Comparison of ENCODE assay signal across 19 cellular contexts in genomic region chr9:74503219-74503618, GRCh38. TPM values are rescaled to one million over a fixed set of nuclear protein-coding genes. Genes with fewer than 3 reads are reported as not detected.
"Had no signal": no experiment of that assay in that cellular context is flagged by ENCODE, and none has a peak within 500 bp of the region (broad histone marks: within the 10 kb centered on the region; RNA-seq: fewer than 3 reads in every experiment).

No MANE protein-coding gene starts in this region.

- H3K4me3 ChIP-seq: heart left ventricle, mucosa of descending colon, right atrium auricular region, sigmoid colon, skin epidermis, stomach had no signal

- H3K27ac Mint-ChIP-seq: naive thymus-derived CD8-positive, alpha-beta T cell; type B pancreatic cell had no signal

- H3K9me3 ChIP-seq: heart left ventricle, mucosa of descending colon, neutrophil, right atrium auricular region, sigmoid colon, stomach had no signal

- ATAC-seq: esophagus mucosa; heart left ventricle; left lobe of liver; mucosa of descending colon; naive thymus-derived CD8-positive, alpha-beta T cell had no signal

- H3K4me3 Mint-ChIP-seq: naive thymus-derived CD8-positive, alpha-beta T cell; type B pancreatic cell had no signal

- DNase-seq: effector memory CD4-positive, alpha-beta T cell; heart left ventricle; hippocampal formation; islet precursor cell; mucosa of descending colon; naive thymus-derived CD8-positive, alpha-beta T cell; posterior cingulate gyrus; sigmoid colon; stimulated activated CD4-positive, alpha-beta T cell treated with anti-CD3 and anti-CD28 coated beads, Interleukin-12 subunit alpha, Interleukin-12 subunit beta, amount 100 ng/mL, for 4 hours; stimulated activated naive CD4-positive, alpha-beta T cell; stomach had no signal

- H3K9me3 Mint-ChIP-seq: naive thymus-derived CD8-positive, alpha-beta T cell; type B pancreatic cell had no signal

- H3K36me3 Mint-ChIP-seq: type B pancreatic cell had no signal

- H3K27ac ChIP-seq: heart left ventricle, neutrophil, right atrium auricular region, sigmoid colon, skin epidermis, stomach had no signal

- H3K36me3 ChIP-seq: heart left ventricle, neutrophil, right atrium auricular region, sigmoid colon, stomach had no signal

RNA-seq across cellular contexts. Expression of gene RORB, which starts 6.1 kb away (rescaled TPM):
- total RNA-seq: naive thymus-derived CD8-positive, alpha-beta T cell; osteocyte; pulmonary artery endothelial cell had no signal
